15 cellular contexts compared by ENCODE assay signal in genomic region chr4:150782311-150782710, GRCh38.
DNase-seq lines count a peak whose midpoint lies in the region; ATAC-seq and TF ChIP-seq lines count a peak whose summit lies in the region.
"Had no signal": no experiment of that assay in that cellular context is flagged by ENCODE, and none has a peak within 500 bp of the region (broad histone marks: within the 10 kb centered on the region; RNA-seq: fewer than 3 reads in every experiment).

No MANE protein-coding gene starts in this region.

- no peaks in the 10 kb centered on the region for H3K36me3 Mint-ChIP-seq in Calu3 (ENCODE audit: insufficient read depth, unreplicated experiment)

- DNase-seq in Calu3 = peak; percentile 22
- DNase-seq in HS-27A (ENCODE audit: low read depth) = peak; percentile 35
- DNase-seq in kidney tubule cell (ENCODE audit: low spot score) = peak; percentile 49
- DNase-seq in NK-92 treated with Interleukin-12 subunit alpha and Interleukin-12 subunit beta, amount 100 ng/mL, for 24 hours (lab: John Stamatoyannopoulos, UW) = no peak
- no peak for DNase-seq in lower lobe of right lung
- no peak for DNase-seq in upper lobe of right lung
- DNase-seq in testis = no peak
- DNase-seq: activated CD4-positive, alpha-beta T cell treated with anti-CD3 and anti-CD28 coated beads, Interleukin-2, amount 50 U/mL, for 1 hour; activated naive CD4-positive, alpha-beta T cell treated with anti-CD3 and anti-CD28 coated beads, Interleukin-2, amount 50 U/mL, for 16 hours; CD4-positive, alpha-beta T cell; effector CD4-positive, alpha-beta T cell; left colon; NCI-H510A treated with DMSO at 0.1 percent for 48 hours had no signal

- WGBS in testis, 2 donors = 51 to 56% methylated on average over 2 of the region's 2 CpGs

- H3K4me3 ChIP-seq in lower lobe of right lung = no peak overlapping the region
- no peak overlapping the region for H3K4me3 ChIP-seq in upper lobe of right lung
- no peak overlapping the region for H3K4me3 ChIP-seq in testis
- H3K4me3 ChIP-seq: SJSA1 had no signal

- intact Hi-C loops in Calu3 (cut with micrococcal nuclease; ENCODE audit: unreplicated experiment) = no loop called here
- intact Hi-C loops in lower lobe of right lung (cut with DNase I) = no loop called here
- intact Hi-C loops in upper lobe of right lung (cut with DNase I) = no loop called here
- intact Hi-C loops in testis (cut with DNase I; ENCODE audit: low total_unique reads) = no loop called here

- CTCF ChIA-PET in Calu3 (lab: Charles Lee) = no interaction called here

- no peak overlapping the region for H3K27ac Mint-ChIP-seq in Calu3 (ENCODE audit: unreplicated experiment)
- H3K27ac Mint-ChIP-seq: CD4-positive, alpha-beta T cell had no signal

- TF ChIP-seq POLR2A in testis (IDR thresholded peaks at IDR 0.05) = no peak

- H3K4me3 Mint-ChIP-seq in Calu3 (ENCODE audit: low read depth, unreplicated experiment) = no peak overlapping the region
- H3K4me3 Mint-ChIP-seq: CD4-positive, alpha-beta T cell had no signal

- TF ChIP-seq CTCF in Calu3 (IDR thresholded peaks at IDR 0.05; ENCODE audit: unreplicated experiment) (no peak), VCaP (conservative IDR thresholded peaks at IDR 0.05) (no peak), lower lobe of right lung (IDR thresholded peaks at IDR 0.05) (no peak), upper lobe of right lung (IDR thresholded peaks at IDR 0.05) (no peak), testis (IDR thresholded peaks at IDR 0.05) (no peak)

- no peaks in the 10 kb centered on the region for H3K9me3 Mint-ChIP-seq in Calu3 (ENCODE audit: low read depth, unreplicated experiment)
- H3K9me3 Mint-ChIP-seq: CD4-positive, alpha-beta T cell had no signal

- H3K36me3 ChIP-seq in lower lobe of right lung = no peaks in the 10 kb centered on the region
- no peaks in the 10 kb centered on the region for H3K36me3 ChIP-seq in upper lobe of right lung
- no peaks in the 10 kb centered on the region for H3K36me3 ChIP-seq in testis (ENCODE audit: low read depth, missing control alignments)
- H3K36me3 ChIP-seq: SJSA1 had no signal

- no peak for ATAC-seq in lower lobe of right lung
- no peak for ATAC-seq in upper lobe of right lung
- ATAC-seq: left colon had no signal

- H3K9me3 ChIP-seq in lower lobe of right lung (no peaks in the 10 kb centered on the region), upper lobe of right lung (no peaks in the 10 kb centered on the region), testis (no peaks in the 10 kb centered on the region)
- H3K9me3 ChIP-seq: SJSA1 had no signal

- H3K27me3 ChIP-seq in lower lobe of right lung (ENCODE audit: low read depth) (no peaks in the 10 kb centered on the region), upper lobe of right lung (no peaks in the 10 kb centered on the region), testis (no peaks in the 10 kb centered on the region)
- H3K27me3 ChIP-seq: SJSA1 had no signal

- H3K4me1 Mint-ChIP-seq in Calu3 (ENCODE audit: low read depth, unreplicated experiment) = no peaks in the 10 kb centered on the region

- no peaks in the 10 kb centered on the region for H3K27me3 Mint-ChIP-seq in Calu3 (ENCODE audit: unreplicated experiment)
- H3K27me3 Mint-ChIP-seq: CD4-positive, alpha-beta T cell had no signal

- H3K27ac ChIP-seq in VCaP = peak overlapping the region; percentile 59
- no peak overlapping the region for H3K27ac ChIP-seq in lower lobe of right lung
- no peak overlapping the region for H3K27ac ChIP-seq in upper lobe of right lung
- no peak overlapping the region for H3K27ac ChIP-seq in testis
- H3K27ac ChIP-seq: SJSA1 had no signal

- BruUV-seq in Calu3 (replicated peaks; lab: Mats Ljungman, UMichigan) = no TSS peak

- peaks cover 7% of the 10 kb centered on the region for H3K4me1 ChIP-seq in lower lobe of right lung
- H3K4me1 ChIP-seq in upper lobe of right lung = no peaks in the 10 kb centered on the region
- no peaks in the 10 kb centered on the region for H3K4me1 ChIP-seq in testis
- H3K4me1 ChIP-seq: SJSA1 had no signal

Comparison
In these comparisons a context has a peak if more than half of its experiments do, and no peak if none do; other contexts are left out.
1. DNase-seq: peak in Calu3 (single experiment), HS-27A (single experiment) and kidney tubule cell (single experiment); none in NK-92 treated with Interleukin-12 subunit alpha and Interleukin-12 subunit beta, amount 100 ng/mL, for 24 hours (single experiment), lower lobe of right lung (single experiment), upper lobe of right lung (single experiment) and testis (single experiment).